Comparison of ENCODE assay signal across 23 cellular contexts in genomic region chr21:25512095-25513086, GRCh38.
DNase-seq lines count a peak whose midpoint lies in the region; ATAC-seq and TF ChIP-seq lines count a peak whose summit lies in the region.
"Had no signal": no experiment of that assay in that cellular context is flagged by ENCODE, and none has a peak within 500 bp of the region (broad histone marks: within the 10 kb centered on the region; RNA-seq: fewer than 3 reads in every experiment).

No MANE protein-coding gene starts in this region.

- H3K27me3 Mint-ChIP-seq in activated naive CD4-positive, alpha-beta T cell treated with anti-CD3 and anti-CD28 coated beads, Interleukin-2, amount 50 U/mL, for 24 hours, result no peaks in the 10 kb centered on the region
- no peaks in the 10 kb centered on the region for H3K27me3 Mint-ChIP-seq in stimulated activated naive CD8-positive, alpha-beta T cell treated with anti-CD3 and anti-CD28 coated beads, Interleukin-15, Interleukin-2, amounts not matched to agents 100 ng/mL and 50 ng/mL, for 24 hours
- H3K27me3 Mint-ChIP-seq: CD4-positive, alpha-beta memory T cell had no signal

- H3K4me1 ChIP-seq in OCI-LY3 (ENCODE audit: low read length) (peaks cover 53% of the 10 kb centered on the region), adrenal gland (replicated peaks in 1 of 2) (no peaks in the 10 kb centered on the region)
- H3K4me1 ChIP-seq: esophagus squamous epithelium, stomach, upper lobe of right lung had no signal

- H3K4me3 ChIP-seq in OCI-LY3 (ENCODE audit: low read length) (no peak overlapping the region), adrenal gland (no peak overlapping the region)
- H3K4me3 ChIP-seq: esophagus squamous epithelium, MG63, stomach, upper lobe of right lung had no signal

- H3K79me2 ChIP-seq in OCI-LY3 (ENCODE audit: low read length), result peaks cover 30% of the 10 kb centered on the region

- peaks cover 75% of the 10 kb centered on the region for H3K4me1 Mint-ChIP-seq in activated naive CD4-positive, alpha-beta T cell treated with anti-CD3 and anti-CD28 coated beads, Interleukin-2, amount 50 U/mL, for 24 hours
- peaks cover 81% of the 10 kb centered on the region for H3K4me1 Mint-ChIP-seq in stimulated activated naive CD8-positive, alpha-beta T cell treated with anti-CD3 and anti-CD28 coated beads, Interleukin-15, Interleukin-2, amounts not matched to agents 100 ng/mL and 50 ng/mL, for 24 hours (ENCODE audit: low read depth)

- WGBS in adrenal gland, 4 donors, result 65 to 76% (median 67%) methylated on average over 8 of the region's 8 CpGs

- peak overlapping the region; percentile 32 for H3K4me2 ChIP-seq in OCI-LY3 (ENCODE audit: low read length)

- TF ChIP-seq CTCF in OCI-LY3 (IDR thresholded peaks at IDR 0.05; ENCODE audit: low read depth, low read length) (no peak), adrenal gland (IDR thresholded peaks at IDR 0.05) (no peak)

- no peaks in the 10 kb centered on the region for H4K20me1 ChIP-seq in OCI-LY3 (ENCODE audit: insufficient read depth, low read length)

- no peak for DNase-seq in activated naive CD4-positive, alpha-beta T cell (lab: John Stamatoyannopoulos, UW)
- DNase-seq in adrenal gland, result peak in 4 of 7 donors; percentile 16 to 32 (median 20)
- DNase-seq: activated CD8-positive, alpha-beta memory T cell treated with anti-CD3 and anti-CD28 coated beads, Interleukin-2, amount 50 U/mL, for 4 hours; amniotic stem cell; central memory CD4-positive, alpha-beta T cell; DMS79 treated with DMSO at 0.1 percent for 48 hours; effector CD8-positive, alpha-beta T cell; esophagus squamous epithelium; IMR-90; MG63; NCI-H187; stimulated activated CD4-positive, alpha-beta T cell treated with anti-CD3 and anti-CD28 coated beads, Interleukin-15, amount 100 ng/mL, for 24 hours; stomach; upper lobe of right lung had no signal

- peak overlapping the region; percentile 40 for H3K9ac ChIP-seq in OCI-LY3 (ENCODE audit: low read length)

- intact Hi-C loops in adrenal gland (cut with DNase I), result no loop called here

- peak overlapping the region; percentile 95 for H3K27ac ChIP-seq in OCI-LY3 (ENCODE audit: low read length)
- no peak overlapping the region for H3K27ac ChIP-seq in adrenal gland
- H3K27ac ChIP-seq: esophagus squamous epithelium, neutrophil, stomach, upper lobe of right lung, VCaP had no signal

- peak overlapping the region; percentile 93 for H3K27ac Mint-ChIP-seq in activated naive CD4-positive, alpha-beta T cell treated with anti-CD3 and anti-CD28 coated beads, Interleukin-2, amount 50 U/mL, for 24 hours
- peak overlapping the region; percentile 92 for H3K27ac Mint-ChIP-seq in stimulated activated naive CD8-positive, alpha-beta T cell treated with anti-CD3 and anti-CD28 coated beads, Interleukin-15, Interleukin-2, amounts not matched to agents 100 ng/mL and 50 ng/mL, for 24 hours

- H3K27me3 ChIP-seq in OCI-LY3 (ENCODE audit: low read depth, low read length) (no peaks in the 10 kb centered on the region), adrenal gland (no peaks in the 10 kb centered on the region)
- H3K27me3 ChIP-seq: esophagus squamous epithelium, MG63, neutrophil, stomach, upper lobe of right lung had no signal

- H3K36me3 Mint-ChIP-seq in activated naive CD4-positive, alpha-beta T cell treated with anti-CD3 and anti-CD28 coated beads, Interleukin-2, amount 50 U/mL, for 24 hours, result peaks cover 8% of the 10 kb centered on the region
- peaks cover 13% of the 10 kb centered on the region for H3K36me3 Mint-ChIP-seq in stimulated activated naive CD8-positive, alpha-beta T cell treated with anti-CD3 and anti-CD28 coated beads, Interleukin-15, Interleukin-2, amounts not matched to agents 100 ng/mL and 50 ng/mL, for 24 hours (ENCODE audit: low read depth)
- H3K36me3 Mint-ChIP-seq: CD4-positive, alpha-beta memory T cell had no signal

- TF ChIP-seq POLR2A in adrenal gland (IDR thresholded peaks at IDR 0.05), result no peak

- H3K36me3 ChIP-seq in OCI-LY3 (replicated peaks; ENCODE audit: low read depth, low read length) (peaks cover 3% of the 10 kb centered on the region), adrenal gland (replicated peaks in 1 of 2) (no peaks in the 10 kb centered on the region)
- H3K36me3 ChIP-seq: esophagus squamous epithelium, MG63, neutrophil, stomach, upper lobe of right lung had no signal

- peak overlapping the region; percentile 22; the same call in 1 of the 2 replicates for H2AFZ ChIP-seq in OCI-LY3 (ENCODE audit: low read depth, low read length)

- peak overlapping the region; percentile 83 for H3K4me3 Mint-ChIP-seq in activated naive CD4-positive, alpha-beta T cell treated with anti-CD3 and anti-CD28 coated beads, Interleukin-2, amount 50 U/mL, for 24 hours
- peak overlapping the region; percentile 78 for H3K4me3 Mint-ChIP-seq in stimulated activated naive CD8-positive, alpha-beta T cell treated with anti-CD3 and anti-CD28 coated beads, Interleukin-15, Interleukin-2, amounts not matched to agents 100 ng/mL and 50 ng/mL, for 24 hours
- H3K4me3 Mint-ChIP-seq: CD4-positive, alpha-beta memory T cell had no signal

- ATAC-seq in HG02852 (IDR thresholded peaks at IDR 0.05; ENCODE audit: unreplicated experiment) (no peak), HG03025 (IDR thresholded peaks at IDR 0.05; ENCODE audit: low FRiP score, unreplicated experiment) (no peak)
- ATAC-seq: left lobe of liver, upper lobe of right lung had no signal

- H3K9me3 Mint-ChIP-seq in activated naive CD4-positive, alpha-beta T cell treated with anti-CD3 and anti-CD28 coated beads, Interleukin-2, amount 50 U/mL, for 24 hours, result peaks cover 13% of the 10 kb centered on the region
- no peaks in the 10 kb centered on the region for H3K9me3 Mint-ChIP-seq in stimulated activated naive CD8-positive, alpha-beta T cell treated with anti-CD3 and anti-CD28 coated beads, Interleukin-15, Interleukin-2, amounts not matched to agents 100 ng/mL and 50 ng/mL, for 24 hours
- H3K9me3 Mint-ChIP-seq: CD4-positive, alpha-beta memory T cell had no signal

- H3K9me3 ChIP-seq in OCI-LY3 (ENCODE audit: insufficient read depth, low read length) (no peaks in the 10 kb centered on the region; the same call in 1 of the 2 replicates), adrenal gland (replicated peaks in 1 of 3) (no peaks in the 10 kb centered on the region)
- H3K9me3 ChIP-seq: esophagus squamous epithelium, MG63, neutrophil, stomach, upper lobe of right lung had no signal

Comparison
In these comparisons a context has a peak if more than half of its experiments do, and no peak if none do; other contexts are left out.
1. DNase-seq: peak in adrenal gland (4 of 7); none in activated naive CD4-positive, alpha-beta T cell (0 of 4).